11 cellular contexts compared by ENCODE assay signal in the genomic region with DNA sequence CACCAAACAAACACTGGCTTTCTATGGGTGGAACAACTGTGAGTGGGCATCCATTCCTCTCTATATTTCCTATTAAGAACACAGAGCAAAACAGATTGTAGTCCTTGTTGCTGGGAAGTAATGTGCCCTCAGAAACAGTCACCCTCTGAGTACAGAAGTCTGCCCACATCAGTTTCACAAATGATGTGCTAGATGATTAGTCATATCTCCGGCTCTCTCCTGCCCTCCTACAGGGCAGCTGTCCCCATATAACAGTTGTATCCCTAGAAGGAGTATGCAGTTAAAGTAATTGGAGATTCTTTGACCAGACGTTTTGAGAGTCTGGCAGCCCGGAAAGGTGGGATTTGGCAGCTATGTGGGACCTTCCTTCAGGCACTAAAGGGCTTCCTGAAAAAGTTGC.
DNase-seq lines count a peak whose midpoint lies in the region; ATAC-seq and TF ChIP-seq lines count a peak whose summit lies in the region.
"Had no signal": no experiment of that assay in that cellular context is flagged by ENCODE, and none has a peak within 500 bp of the region (broad histone marks: within the 10 kb centered on the region; RNA-seq: fewer than 3 reads in every experiment).

No MANE protein-coding gene starts in this region.

- no peak for TF ChIP-seq CTCF in activated CD8-positive, alpha-beta T cell treated with anti-CD3 and anti-CD28 coated beads for 36 hours (IDR thresholded peaks at IDR 0.05)
- TF ChIP-seq CTCF in foreskin keratinocyte (conservative IDR thresholded peaks at IDR 0.05) (no peak), A673 (conservative IDR thresholded peaks at IDR 0.05; ENCODE audit: low read depth, low read length) (no peak)

- DNase-seq in activated naive CD4-positive, alpha-beta T cell treated with Interleukin-2 at 50 U/mL for 16 hours, result no peak
- peak; percentile 50 for DNase-seq in activated CD8-positive, alpha-beta T cell treated with anti-CD3 and anti-CD28 coated beads for 36 hours
- DNase-seq in foreskin keratinocyte (peak in 1 of 2 donors; percentile 20), substantia nigra (lab: John Stamatoyannopoulos, UW) (no peak), NCI-H1930 (lab: John Stamatoyannopoulos, UW) (no peak), A673 (ENCODE audit: low spot score) (no peak)
- DNase-seq: central memory CD4-positive, alpha-beta T cell; NCI-H1694 treated with DMSO at 0.1 percent for 48 hours had no signal

- H3K36me3 Mint-ChIP-seq in activated naive CD4-positive, alpha-beta T cell treated with anti-CD3 and anti-CD28 coated beads, Interleukin-2, amount 50 U/mL, for 24 hours, result peaks cover 6% of the 10 kb centered on the region
- H3K36me3 Mint-ChIP-seq in activated CD8-positive, alpha-beta T cell treated with anti-CD3 and anti-CD28 coated beads for 36 hours (ENCODE audit: low read depth), result no peaks in the 10 kb centered on the region

- peaks cover 84% of the 10 kb centered on the region for H3K4me1 Mint-ChIP-seq in activated naive CD4-positive, alpha-beta T cell treated with anti-CD3 and anti-CD28 coated beads, Interleukin-2, amount 50 U/mL, for 24 hours
- peaks cover 50% of the 10 kb centered on the region for H3K4me1 Mint-ChIP-seq in activated CD8-positive, alpha-beta T cell treated with anti-CD3 and anti-CD28 coated beads for 36 hours (ENCODE audit: low read depth)

- H3K27me3 Mint-ChIP-seq in activated naive CD4-positive, alpha-beta T cell treated with anti-CD3 and anti-CD28 coated beads, Interleukin-2, amount 50 U/mL, for 24 hours, result no peaks in the 10 kb centered on the region
- no peaks in the 10 kb centered on the region for H3K27me3 Mint-ChIP-seq in activated CD8-positive, alpha-beta T cell treated with anti-CD3 and anti-CD28 coated beads for 36 hours

- intact Hi-C loops in activated CD8-positive, alpha-beta T cell treated with anti-CD3 and anti-CD28 coated beads for 36 hours (cut with micrococcal nuclease), result no loop called here
- intact Hi-C loops in A673 (cut with micrococcal nuclease; ENCODE audit: unreplicated experiment), result no loop called here

- H3K36me3 ChIP-seq in A673 (ENCODE audit: insufficient read depth, low read length, poor library complexity, severe bottlenecking), result no peaks in the 10 kb centered on the region
- H3K36me3 ChIP-seq: vagina had no signal

- CTCF ChIA-PET in activated CD8-positive, alpha-beta T cell treated with anti-CD3 and anti-CD28 coated beads for 36 hours (lab: Charles Lee), result interaction anchor here (3.3 kb wide), 1 partner anchor 44 kb away, joined by 11 read pairs; no protein-coding TSS in a partner anchor
- CTCF ChIA-PET in A673 (lab: Charles Lee), result no interaction called here

- no peak overlapping the region for H3K27ac ChIP-seq in foreskin keratinocyte
- peak overlapping the region; percentile 98 for H3K27ac ChIP-seq in substantia nigra (ENCODE audit: low read depth, low read length, poor library complexity, severe bottlenecking)
- no peak overlapping the region for H3K27ac ChIP-seq in A673 (ENCODE audit: low read depth, low read length, poor library complexity, severe bottlenecking)
- H3K27ac ChIP-seq: vagina had no signal

- H3K4me3 ChIP-seq in A673 (ENCODE audit: low read depth, low read length, poor library complexity, severe bottlenecking), result no peak overlapping the region
- H3K4me3 ChIP-seq: vagina had no signal

- H3K4me3 Mint-ChIP-seq in activated naive CD4-positive, alpha-beta T cell treated with anti-CD3 and anti-CD28 coated beads, Interleukin-2, amount 50 U/mL, for 24 hours, result peak overlapping the region; percentile 26
- H3K4me3 Mint-ChIP-seq in activated CD8-positive, alpha-beta T cell treated with anti-CD3 and anti-CD28 coated beads for 36 hours, result no peak overlapping the region

- POLR2A ChIA-PET in activated CD8-positive, alpha-beta T cell treated with anti-CD3 and anti-CD28 coated beads for 36 hours (lab: Charles Lee), result no interaction called here
- POLR2A ChIA-PET in A673 (lab: Charles Lee; ENCODE audit: low non-redundant PET), result no interaction called here

- H3K9me3 Mint-ChIP-seq in activated naive CD4-positive, alpha-beta T cell treated with anti-CD3 and anti-CD28 coated beads, Interleukin-2, amount 50 U/mL, for 24 hours, result no peaks in the 10 kb centered on the region
- no peaks in the 10 kb centered on the region for H3K9me3 Mint-ChIP-seq in activated CD8-positive, alpha-beta T cell treated with anti-CD3 and anti-CD28 coated beads for 36 hours

- H3K27ac Mint-ChIP-seq in activated naive CD4-positive, alpha-beta T cell treated with anti-CD3 and anti-CD28 coated beads, Interleukin-2, amount 50 U/mL, for 24 hours, result peak overlapping the region; percentile 46
- peak overlapping the region; percentile 64 for H3K27ac Mint-ChIP-seq in activated CD8-positive, alpha-beta T cell treated with anti-CD3 and anti-CD28 coated beads for 36 hours

- H3K4me1 ChIP-seq in foreskin keratinocyte (no peaks in the 10 kb centered on the region), A673 (ENCODE audit: insufficient read depth, low read length, poor library complexity, severe bottlenecking) (no peaks in the 10 kb centered on the region)
- H3K4me1 ChIP-seq: vagina had no signal

- no peaks in the 10 kb centered on the region for H3K9me3 ChIP-seq in A673 (ENCODE audit: low read depth, low read length, poor library complexity, severe bottlenecking)
- H3K9me3 ChIP-seq: vagina had no signal

- H3K27me3 ChIP-seq in foreskin keratinocyte, result no peaks in the 10 kb centered on the region
- H3K27me3 ChIP-seq in A673 (replicated peaks; ENCODE audit: insufficient read depth, low read depth, low read length, poor library complexity), result no peaks in the 10 kb centered on the region
- H3K27me3 ChIP-seq: vagina had no signal

- peak; percentile 99 for ATAC-seq in activated CD8-positive, alpha-beta T cell treated with anti-CD3 and anti-CD28 coated beads for 36 hours
- ATAC-seq in foreskin keratinocyte (peak; percentile 60), GM19324 (IDR thresholded peaks at IDR 0.05; ENCODE audit: low FRiP score, unreplicated experiment) (no peak)

- no TSS peak for BruUV-seq in A673 (replicated peaks; lab: Mats Ljungman, UMichigan)
